In the genomic region with DNA sequence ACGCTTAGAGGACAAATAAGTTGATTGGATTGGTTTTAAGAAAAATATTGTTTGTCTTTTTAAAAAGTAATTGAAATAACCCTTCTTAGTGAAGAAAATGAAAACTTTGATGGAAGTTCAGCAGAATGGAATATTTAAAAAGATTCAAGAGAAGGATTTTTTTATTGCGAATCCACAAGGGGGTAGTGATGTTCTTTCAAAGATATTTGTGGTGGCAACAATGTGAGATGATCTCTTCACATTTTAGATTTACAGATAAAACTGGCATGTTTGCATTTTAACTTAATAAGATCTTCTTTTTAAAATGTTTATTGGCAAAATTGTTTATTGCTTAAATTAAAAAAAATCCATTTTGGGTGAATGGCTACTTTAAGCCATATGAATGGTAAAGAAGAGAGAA, we compare ENCODE assay signal across 9 cellular contexts. TPM values are rescaled to one million over a fixed set of nuclear protein-coding genes. Genes with fewer than 3 reads are reported as not detected.
A peak's percentile ranks its signal among the peaks of the same experiment; 100 is the strongest.
DNase-seq lines count a peak whose midpoint lies in the region; ATAC-seq, FAIRE-seq and TF ChIP-seq lines count a peak whose summit lies in the region.
"Had no signal": no experiment of that assay in that cellular context is flagged by ENCODE, and none has a peak within 500 bp of the region (broad histone marks: within the 10 kb centered on the region; RNA-seq: fewer than 3 reads in every experiment).

No MANE protein-coding gene starts in this region.

- no peaks in the 10 kb centered on the region for H3K9me3 ChIP-seq in neural progenitor cell (ENCODE audit: low read depth)

- ATAC-seq in GM21717 (IDR thresholded peaks at IDR 0.05; ENCODE audit: unreplicated experiment) (no peak), HG02610 (IDR thresholded peaks at IDR 0.05; ENCODE audit: unreplicated experiment) (no peak)
- ATAC-seq: Panc1 had no signal

- FAIRE-seq in colon (lab: Jason Lieb, UNC) = peak; percentile 33

- no peaks in the 10 kb centered on the region for H3K36me3 ChIP-seq in neural progenitor cell

- peaks cover 95% of the 10 kb centered on the region for H4K20me1 ChIP-seq in neural progenitor cell (ENCODE audit: low read depth)

- H3K9ac ChIP-seq in neural progenitor cell = no peak overlapping the region

- H3K4me3 Mint-ChIP-seq in neural progenitor cell = no peak overlapping the region
- H3K4me3 Mint-ChIP-seq: memory B cell had no signal

- H3K4me2 ChIP-seq in neural progenitor cell = no peak overlapping the region

- H3K27me3 ChIP-seq in neural progenitor cell = no peaks in the 10 kb centered on the region

- no peaks in the 10 kb centered on the region for H3K9me3 Mint-ChIP-seq in neural progenitor cell
- H3K9me3 Mint-ChIP-seq: memory B cell had no signal

- peaks cover 98% of the 10 kb centered on the region for H3K79me2 ChIP-seq in neural progenitor cell (ENCODE audit: low read depth)

- H3K27ac ChIP-seq in neural progenitor cell = no peak overlapping the region

- H3K36me3 Mint-ChIP-seq in neural progenitor cell = peaks cover 10% of the 10 kb centered on the region
- H3K36me3 Mint-ChIP-seq: memory B cell had no signal

- peak; percentile 17 for TF ChIP-seq CTCF in GM12865 (IDR thresholded peaks at IDR 0.05; ENCODE audit: insufficient read depth, low read depth, low read length, missing control alignments)
- peak; percentile 51 for TF ChIP-seq CTCF in neural progenitor cell (IDR thresholded peaks at IDR 0.05)

- peaks cover 16% of the 10 kb centered on the region for H3K4me1 Mint-ChIP-seq in neural progenitor cell

- DNase-seq in GM12865 (ENCODE audit: low read depth) (peak; percentile 51), NCI-H2227 (lab: John Stamatoyannopoulos, UW; ENCODE audit: unreplicated experiment) (peak; percentile 26), neural progenitor cell (ENCODE audit: low spot score) (peak; percentile 27)
- no peak for DNase-seq in activated effector memory CD4-positive, alpha-beta T cell treated with anti-CD3 and anti-CD28 coated beads, Interleukin-2, amount 50 U/mL, for 16 hours

- no peak overlapping the region for H3K4me3 ChIP-seq in GM12865 (ENCODE audit: low read depth, low read length)
- H3K4me3 ChIP-seq in neural progenitor cell = no peak overlapping the region

- H3F3A ChIP-seq in neural progenitor cell (ENCODE audit: low read depth) = peaks cover 20% of the 10 kb centered on the region

- no peak overlapping the region for H2AFZ ChIP-seq in neural progenitor cell (replicated peaks)

- no peak overlapping the region for H3K27ac Mint-ChIP-seq in neural progenitor cell
- H3K27ac Mint-ChIP-seq: memory B cell had no signal

- H3K27me3 Mint-ChIP-seq in neural progenitor cell (ENCODE audit: insufficient read depth, low read depth) = no peaks in the 10 kb centered on the region
- H3K27me3 Mint-ChIP-seq: memory B cell had no signal

- peaks cover 15% of the 10 kb centered on the region for H3K4me1 ChIP-seq in neural progenitor cell

RNA-seq across cellular contexts. Expression of a gene that starts 8.9 kb away (rescaled TPM):
- total RNA-seq in neural progenitor cell (ENCODE audit: low replicate concordance) = 161 and 268 TPM in 2 replicates
